14 cellular contexts compared by ENCODE assay signal in the genomic region with DNA sequence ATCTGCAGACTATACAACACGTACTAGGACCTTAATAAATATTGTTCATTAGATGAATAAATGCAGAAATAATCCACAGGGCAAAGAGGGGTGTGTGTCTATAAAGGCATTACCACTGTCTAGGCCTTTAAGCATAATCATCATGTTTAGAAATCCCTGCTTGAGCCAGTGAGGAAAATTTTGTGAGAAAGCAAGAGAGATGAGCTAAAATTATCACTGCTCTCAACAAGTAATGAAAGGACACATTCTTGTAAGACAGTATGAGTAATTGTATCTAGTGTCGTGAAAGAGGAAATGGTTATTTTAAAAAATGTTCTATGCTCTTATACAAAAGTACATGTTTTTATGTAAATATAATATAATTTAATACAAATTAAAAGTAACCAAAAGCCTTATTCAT.
DNase-seq lines count a peak whose midpoint lies in the region; FAIRE-seq and TF ChIP-seq lines count a peak whose summit lies in the region.
"Had no signal": no experiment of that assay in that cellular context is flagged by ENCODE, and none has a peak within 500 bp of the region (broad histone marks: within the 10 kb centered on the region; RNA-seq: fewer than 3 reads in every experiment).

No MANE protein-coding gene starts in this region.

- no peaks in the 10 kb centered on the region for H3K79me2 ChIP-seq in smooth muscle cell (ENCODE audit: low read depth)

- H3K27me3 ChIP-seq in smooth muscle cell (ENCODE audit: low read depth), result no peaks in the 10 kb centered on the region

- no peak overlapping the region for H3K4me2 ChIP-seq in smooth muscle cell

- FAIRE-seq in HTR-8/SVneo (lab: Jason Lieb, UNC), result no peak
- FAIRE-seq: K562, RCC 7860 had no signal

- no peak overlapping the region for H3K27ac ChIP-seq in smooth muscle cell (ENCODE audit: low read depth)

- H3F3A ChIP-seq in smooth muscle cell (ENCODE audit: low read depth), result no peaks in the 10 kb centered on the region

- no peak overlapping the region for H2AFZ ChIP-seq in smooth muscle cell (ENCODE audit: low read depth)

- no peak for TF ChIP-seq CTCF in fibroblast of pulmonary artery (IDR thresholded peaks at IDR 0.05; ENCODE audit: low read length, missing control alignments)
- TF ChIP-seq CTCF in smooth muscle cell (IDR thresholded peaks at IDR 0.05; ENCODE audit: borderline replicate concordance, insufficient read depth, poor library complexity, severe bottlenecking), result no peak

- WGBS in smooth muscle cell (ENCODE audit: low lambda C conversion rate), result 56% methylated on average over 2 of the region's 2 CpGs

- no peak overlapping the region for H3K9ac ChIP-seq in smooth muscle cell (ENCODE audit: low read depth)

- in situ Hi-C loops in SK-MEL-5 (cut with HindIII; ENCODE audit: low pct_unique_long_range_greater_than_20kb, low sequenced_read_pairs), result no loop called here

- H3K36me3 ChIP-seq in smooth muscle cell (ENCODE audit: low read depth), result no peaks in the 10 kb centered on the region

- no peaks in the 10 kb centered on the region for H4K20me1 ChIP-seq in smooth muscle cell (ENCODE audit: low read depth)

- H3K4me3 ChIP-seq in fibroblast of pulmonary artery (replicated peaks; ENCODE audit: low read depth, low read length) (no peak overlapping the region), smooth muscle cell (no peak overlapping the region)
- H3K4me3 ChIP-seq: K562 had no signal

- H3K9me3 ChIP-seq in smooth muscle cell (replicated peaks; ENCODE audit: low read depth), result no peaks in the 10 kb centered on the region

- DNase-seq in LHCN-M2 (ENCODE audit: low read depth) (peak; percentile 1), SK-MEL-5 (ENCODE audit: low read depth, low spot score) (peak; percentile 20), fibroblast of pulmonary artery (ENCODE audit: low read depth) (peak; percentile 2), pons (ENCODE audit: low spot score) (peak; percentile 8), GOT3 (lab: John Stamatoyannopoulos, UW) (no peak), smooth muscle cell (lab: John Stamatoyannopoulos, UW; ENCODE audit: unreplicated experiment) (no peak), HTR-8/SVneo (ENCODE audit: insufficient read length, low spot score) (no peak)
- DNase-seq: CD4-positive, CD25-positive, alpha-beta regulatory T cell; HCEC 1CT; NCI-H1048; NCI-H510A treated with DMSO at 0.1 percent for 48 hours; SHP77 treated with DMSO at 0.1 percent for 48 hours had no signal

- H3K4me1 ChIP-seq in smooth muscle cell (ENCODE audit: low read depth), result no peaks in the 10 kb centered on the region

Comparison
In these comparisons a context has a peak if more than half of its experiments do, and no peak if none do; other contexts are left out.
1. DNase-seq: peak in LHCN-M2 (single experiment), SK-MEL-5 (single experiment), fibroblast of pulmonary artery (single experiment) and pons (single experiment); none in GOT3 (single experiment), smooth muscle cell (single experiment) and HTR-8/SVneo (single experiment).